In genomic region chr1:110746644-110747259, GRCh38 we compare ENCODE assay signal across 8 cellular contexts.
DNase-seq lines count a peak whose midpoint lies in the region; ATAC-seq and TF ChIP-seq lines count a peak whose summit lies in the region.

No MANE protein-coding gene starts in this region.

- no peak overlapping the region for H3K27ac Mint-ChIP-seq in immature natural killer cell

- peak; percentile 35 for DNase-seq in GM19240 (ENCODE audit: insufficient read length, low spot score)
- DNase-seq in RPMI8226 = peak; percentile 68
- DNase-seq in activated naive CD4-positive, alpha-beta T cell treated with anti-CD3 and anti-CD28 coated beads, Interleukin-2, amount 50 U/mL, for 16 hours = peak; percentile 37
- peak; percentile 41 to 62 (median 55) for DNase-seq in immature natural killer cell
- peak; percentile 8 to 54 (median 32) for DNase-seq in stimulated activated CD4-positive, alpha-beta T cell treated with anti-CD3 and anti-CD28 coated beads, TNF-alpha, amount 100 ng/mL, for 48 hours (ENCODE audit: low read depth in 3 of 3)
- DNase-seq in prostate gland (ENCODE audit: low spot score) = no peak
- no peak for DNase-seq in NCI-H524 (lab: John Stamatoyannopoulos, UW)

- no peaks in the 10 kb centered on the region for H3K4me1 Mint-ChIP-seq in immature natural killer cell

- 18% methylated on average over 10 of the region's 10 CpGs for WGBS in prostate gland

- H3K4me1 ChIP-seq in prostate gland (replicated peaks) = no peaks in the 10 kb centered on the region

- no peak for TF ChIP-seq POLR2A in prostate gland (IDR thresholded peaks at IDR 0.05)

- no peaks in the 10 kb centered on the region for H3K9me3 ChIP-seq in prostate gland

- no peaks in the 10 kb centered on the region for H3K9me3 Mint-ChIP-seq in immature natural killer cell

- ATAC-seq in GM21360 (IDR thresholded peaks at IDR 0.05; ENCODE audit: unreplicated experiment) = no peak

- H3K4me3 Mint-ChIP-seq in immature natural killer cell = no peak overlapping the region

- H3K4me3 ChIP-seq in prostate gland = no peak overlapping the region

- H3K36me3 Mint-ChIP-seq in immature natural killer cell = no peaks in the 10 kb centered on the region

- H3K27me3 Mint-ChIP-seq in immature natural killer cell (ENCODE audit: low read depth in 3 of 3) = peaks cover 3 to 28% (median 5%) of the 10 kb centered on the region in 3 donors

- no peak for TF ChIP-seq CTCF in prostate gland (IDR thresholded peaks at IDR 0.05)

- no peaks in the 10 kb centered on the region for H3K27me3 ChIP-seq in prostate gland (replicated peaks; ENCODE audit: insufficient read depth)

- no peak overlapping the region for H3K27ac ChIP-seq in prostate gland

- H3K36me3 ChIP-seq in prostate gland = no peaks in the 10 kb centered on the region

- intact Hi-C loops in prostate gland (cut with DNase I) = no loop called here

Comparison
In these comparisons a context has a peak if more than half of its experiments do, and no peak if none do; other contexts are left out.
1. DNase-seq: peak in GM19240 (single experiment), RPMI8226 (single experiment), activated naive CD4-positive, alpha-beta T cell treated with anti-CD3 and anti-CD28 coated beads, Interleukin-2, amount 50 U/mL, for 16 hours (single experiment), immature natural killer cell (3 of 3) and stimulated activated CD4-positive, alpha-beta T cell treated with anti-CD3 and anti-CD28 coated beads, TNF-alpha, amount 100 ng/mL, for 48 hours (3 of 3); none in prostate gland (single experiment) and NCI-H524 (0 of 2).